ENCODE assay signal across 8 cellular contexts in the genomic region with DNA sequence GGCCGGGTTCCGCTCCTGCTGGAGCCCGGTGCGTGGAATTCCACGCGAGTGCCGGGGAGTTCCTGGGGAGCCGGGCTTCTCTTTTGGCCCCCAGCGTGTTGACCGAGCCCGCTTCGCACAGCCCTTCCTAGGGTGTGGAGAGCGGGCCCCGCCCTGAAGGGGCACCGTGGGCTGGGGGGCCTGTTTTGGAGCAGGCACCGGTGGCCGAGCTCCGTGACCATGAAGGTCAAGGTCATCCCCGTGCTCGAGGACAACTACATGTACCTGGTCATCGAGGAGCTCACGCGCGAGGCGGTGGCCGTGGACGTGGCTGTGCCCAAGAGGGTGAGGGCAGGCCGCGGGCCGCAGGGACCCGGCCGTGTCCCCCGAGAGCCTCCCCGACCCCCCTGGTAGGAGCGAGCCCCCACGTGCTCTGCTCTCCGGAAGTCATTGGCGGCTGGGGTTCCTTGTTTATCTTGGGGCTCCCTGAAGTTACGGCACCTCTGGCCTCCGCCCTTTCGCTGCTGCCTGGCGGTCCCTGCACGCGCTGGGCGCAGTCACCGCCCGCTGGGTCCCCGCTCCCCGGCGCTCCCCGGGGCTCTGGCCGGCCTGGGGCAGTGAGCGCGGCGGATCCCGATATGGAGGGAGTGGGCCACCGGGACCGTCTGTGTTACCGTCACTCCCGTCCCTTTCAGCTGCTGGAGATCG. TPM values are rescaled to one million over a fixed set of nuclear protein-coding genes. Genes with fewer than 3 reads are reported as not detected.
DNase-seq lines count a peak whose midpoint lies in the region; ATAC-seq lines count a peak whose summit lies in the region.

No MANE protein-coding gene starts in this region.

- H3K4me1 Mint-ChIP-seq in activated T-helper 1 cell treated with anti-CD3 and anti-CD28 coated beads, Interleukin-12 subunit alpha, Interleukin-12 subunit beta, Interleukin-2, Interleukin-4 antibody, amounts not matched to agents 30 ng/mL and 10 ng/mL and 1 ng/mL, durations not matched to agents 14 hours and 24 hours and 36 hours (ENCODE audit: low read depth) = no peaks in the 10 kb centered on the region

- peak overlapping the region; percentile 49 for H3K4me3 Mint-ChIP-seq in activated T-helper 1 cell treated with anti-CD3 and anti-CD28 coated beads, Interleukin-12 subunit alpha, Interleukin-12 subunit beta, Interleukin-2, Interleukin-4 antibody, amounts not matched to agents 30 ng/mL and 10 ng/mL and 1 ng/mL, durations not matched to agents 14 hours and 24 hours and 36 hours

- DNase-seq in Caki2 (ENCODE audit: low read depth) = peak; percentile 50
- DNase-seq in activated T-helper 1 cell treated with anti-CD3 and anti-CD28 coated beads, Interleukin-12 subunit alpha, Interleukin-12 subunit beta, Interleukin-2, Interleukin-4 antibody, amounts not matched to agents 30 ng/mL and 10 ng/mL and 1 ng/mL, durations not matched to agents 14 hours and 24 hours and 36 hours (ENCODE audit: low spot score) = no peak
- DNase-seq in superior temporal gyrus (ENCODE audit: extremely low spot score) = peak; percentile 8
- no peak for DNase-seq in T1000 (lab: John Stamatoyannopoulos, UW)
- no peak for DNase-seq in DMS153 (lab: John Stamatoyannopoulos, UW)
- no peak for DNase-seq in H4 (ENCODE audit: low spot score)

- peak; percentile 10 for ATAC-seq in HG03175 (IDR thresholded peaks at IDR 0.05; ENCODE audit: unreplicated experiment)

- peak overlapping the region; percentile 65 for H3K4me3 ChIP-seq in iPS-18c (ENCODE audit: insufficient read depth, low read depth, low read length)

- H3K27me3 Mint-ChIP-seq in activated T-helper 1 cell treated with anti-CD3 and anti-CD28 coated beads, Interleukin-12 subunit alpha, Interleukin-12 subunit beta, Interleukin-2, Interleukin-4 antibody, amounts not matched to agents 30 ng/mL and 10 ng/mL and 1 ng/mL, durations not matched to agents 14 hours and 24 hours and 36 hours (ENCODE audit: insufficient read depth) = peaks cover 3% of the 10 kb centered on the region

- in situ Hi-C loops in Caki2 (cut with HindIII; ENCODE audit: low pct_unique_long_range_greater_than_20kb, low sequenced_read_pairs) = no loop called here

- no peak overlapping the region for H3K27ac Mint-ChIP-seq in activated T-helper 1 cell treated with anti-CD3 and anti-CD28 coated beads, Interleukin-12 subunit alpha, Interleukin-12 subunit beta, Interleukin-2, Interleukin-4 antibody, amounts not matched to agents 30 ng/mL and 10 ng/mL and 1 ng/mL, durations not matched to agents 14 hours and 24 hours and 36 hours

- intact Hi-C loops in activated T-helper 1 cell treated with anti-CD3 and anti-CD28 coated beads, Interleukin-12 subunit alpha, Interleukin-12 subunit beta, Interleukin-2, Interleukin-4 antibody, amounts not matched to agents 30 ng/mL and 10 ng/mL and 1 ng/mL, durations not matched to agents 14 hours and 24 hours and 36 hours (cut with micrococcal nuclease) = no loop called here

- no peaks in the 10 kb centered on the region for H3K9me3 Mint-ChIP-seq in activated T-helper 1 cell treated with anti-CD3 and anti-CD28 coated beads, Interleukin-12 subunit alpha, Interleukin-12 subunit beta, Interleukin-2, Interleukin-4 antibody, amounts not matched to agents 30 ng/mL and 10 ng/mL and 1 ng/mL, durations not matched to agents 14 hours and 24 hours and 36 hours

- peaks cover 3% of the 10 kb centered on the region for H3K9me3 ChIP-seq in iPS-18c (ENCODE audit: control insufficient read depth, insufficient read depth, low read length)

- H3K36me3 Mint-ChIP-seq in activated T-helper 1 cell treated with anti-CD3 and anti-CD28 coated beads, Interleukin-12 subunit alpha, Interleukin-12 subunit beta, Interleukin-2, Interleukin-4 antibody, amounts not matched to agents 30 ng/mL and 10 ng/mL and 1 ng/mL, durations not matched to agents 14 hours and 24 hours and 36 hours (ENCODE audit: low read depth) = no peaks in the 10 kb centered on the region

RNA-seq across cellular contexts. Expression of a gene that starts 0.5 kb away (rescaled TPM):
- total RNA-seq in Caki2 (2014; rRNA removed; shearing (Covaris generic); ENCODE audit: low replicate concordance) = 48.0 and 73.6 TPM in 2 replicates
- total RNA-seq in activated T-helper 1 cell treated with anti-CD3 and anti-CD28 coated beads, Interleukin-12 subunit alpha, Interleukin-12 subunit beta, Interleukin-2, Interleukin-4 antibody, amounts not matched to agents 30 ng/mL and 10 ng/mL and 1 ng/mL, durations not matched to agents 14 hours and 24 hours and 36 hours = 15.8 and 19.1 TPM in 2 replicates
- total RNA-seq in H4 (2014; rRNA removed; shearing (Covaris generic)) = 4.1 and 14.5 TPM in 2 replicates

RNA-seq across cellular contexts. Expression of a gene that starts 1.2 kb away (rescaled TPM):
- 4.5 and 10.3 TPM in 2 replicates for total RNA-seq in Caki2 (2014; rRNA removed; shearing (Covaris generic); ENCODE audit: low replicate concordance)
- 5.8 and 7.8 TPM in 2 replicates for total RNA-seq in activated T-helper 1 cell treated with anti-CD3 and anti-CD28 coated beads, Interleukin-12 subunit alpha, Interleukin-12 subunit beta, Interleukin-2, Interleukin-4 antibody, amounts not matched to agents 30 ng/mL and 10 ng/mL and 1 ng/mL, durations not matched to agents 14 hours and 24 hours and 36 hours
- 0.23 TPM in 1 of 2 replicates, not detected in the other for total RNA-seq in H4 (2014; rRNA removed; shearing (Covaris generic))

RNA-seq across cellular contexts. Expression of a gene that starts 6.5 kb away (rescaled TPM):
- 95.7 and 164 TPM in 2 replicates for total RNA-seq in Caki2 (2014; rRNA removed; shearing (Covaris generic); ENCODE audit: low replicate concordance)
- total RNA-seq in activated T-helper 1 cell treated with anti-CD3 and anti-CD28 coated beads, Interleukin-12 subunit alpha, Interleukin-12 subunit beta, Interleukin-2, Interleukin-4 antibody, amounts not matched to agents 30 ng/mL and 10 ng/mL and 1 ng/mL, durations not matched to agents 14 hours and 24 hours and 36 hours = 41.3 and 41.6 TPM in 2 replicates
- total RNA-seq in H4 (2014; rRNA removed; shearing (Covaris generic)) = 10.9 and 22.8 TPM in 2 replicates

RNA-seq across cellular contexts. Expression of a gene that starts 12.5 kb away (rescaled TPM):
- total RNA-seq in Caki2 (2014; rRNA removed; shearing (Covaris generic); ENCODE audit: low replicate concordance) = 1,206 and 1,492 TPM in 2 replicates
- total RNA-seq in activated T-helper 1 cell treated with anti-CD3 and anti-CD28 coated beads, Interleukin-12 subunit alpha, Interleukin-12 subunit beta, Interleukin-2, Interleukin-4 antibody, amounts not matched to agents 30 ng/mL and 10 ng/mL and 1 ng/mL, durations not matched to agents 14 hours and 24 hours and 36 hours = 21.8 and 29.6 TPM in 2 replicates
- 21.4 and 58.1 TPM in 2 replicates for total RNA-seq in H4 (2014; rRNA removed; shearing (Covaris generic))

RNA-seq across cellular contexts. Expression of a gene that starts 13.4 kb away (rescaled TPM):
- total RNA-seq in Caki2 (2014; rRNA removed; shearing (Covaris generic); ENCODE audit: low replicate concordance) = 52.8 and 75.6 TPM in 2 replicates
- total RNA-seq in activated T-helper 1 cell treated with anti-CD3 and anti-CD28 coated beads, Interleukin-12 subunit alpha, Interleukin-12 subunit beta, Interleukin-2, Interleukin-4 antibody, amounts not matched to agents 30 ng/mL and 10 ng/mL and 1 ng/mL, durations not matched to agents 14 hours and 24 hours and 36 hours = 41.0 and 43.1 TPM in 2 replicates
- 15.0 and 18.5 TPM in 2 replicates for total RNA-seq in H4 (2014; rRNA removed; shearing (Covaris generic))

Comparison
In these comparisons a context has a peak if more than half of its experiments do, and no peak if none do; other contexts are left out.
1. DNase-seq: peak in Caki2 (single experiment) and superior temporal gyrus (single experiment); none in activated T-helper 1 cell treated with anti-CD3 and anti-CD28 coated beads, Interleukin-12 subunit alpha, Interleukin-12 subunit beta, Interleukin-2, Interleukin-4 antibody, amounts not matched to agents 30 ng/mL and 10 ng/mL and 1 ng/mL, durations not matched to agents 14 hours and 24 hours and 36 hours (single experiment), T1000 (single experiment), DMS153 (single experiment) and H4 (single experiment).